Comparison of ENCODE assay signal across 1 cellular context in the genomic region with DNA sequence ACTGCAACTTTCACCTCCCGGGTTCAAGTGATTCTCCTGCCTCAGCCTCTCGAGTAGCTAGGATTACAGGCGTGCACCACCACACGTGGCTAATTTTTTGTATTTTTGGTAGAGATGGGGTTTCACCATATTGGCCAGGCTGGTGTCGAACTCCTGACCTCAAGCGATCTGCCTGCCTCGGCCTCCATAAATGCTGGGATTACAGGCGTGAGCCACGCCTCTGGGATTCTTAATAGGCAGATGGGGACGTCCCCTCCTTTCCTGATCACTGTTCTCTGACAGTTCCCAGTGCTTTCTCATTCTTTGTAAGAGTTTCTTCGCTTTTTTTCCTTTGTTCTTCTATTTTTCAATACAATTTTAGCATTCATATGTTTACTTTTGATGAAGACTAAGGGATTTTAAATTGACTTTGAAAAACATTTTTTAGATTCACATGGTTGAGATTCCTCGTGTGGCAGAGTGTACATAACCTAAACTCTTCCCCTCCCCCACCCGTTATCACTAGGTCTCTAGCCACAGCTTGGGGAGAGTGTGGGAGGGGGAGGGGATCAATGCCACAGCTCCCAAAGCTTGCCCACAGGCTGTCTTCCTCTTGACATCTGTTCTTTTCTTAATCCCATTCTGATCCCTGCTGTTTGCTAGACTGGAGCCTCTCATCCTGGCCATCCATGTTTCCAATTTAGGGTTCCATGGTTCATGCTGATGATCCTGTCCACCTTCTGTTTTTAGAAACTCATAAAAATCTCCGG.
TF ChIP-seq lines count a peak whose summit lies in the region.

No MANE protein-coding gene starts in this region.

TF ChIP-seq in K562, 482 proteins besides CTCF, POLR2A, EP300 and RAD21 (continued from another document):
- TF ChIP-seq, protein P1, sequence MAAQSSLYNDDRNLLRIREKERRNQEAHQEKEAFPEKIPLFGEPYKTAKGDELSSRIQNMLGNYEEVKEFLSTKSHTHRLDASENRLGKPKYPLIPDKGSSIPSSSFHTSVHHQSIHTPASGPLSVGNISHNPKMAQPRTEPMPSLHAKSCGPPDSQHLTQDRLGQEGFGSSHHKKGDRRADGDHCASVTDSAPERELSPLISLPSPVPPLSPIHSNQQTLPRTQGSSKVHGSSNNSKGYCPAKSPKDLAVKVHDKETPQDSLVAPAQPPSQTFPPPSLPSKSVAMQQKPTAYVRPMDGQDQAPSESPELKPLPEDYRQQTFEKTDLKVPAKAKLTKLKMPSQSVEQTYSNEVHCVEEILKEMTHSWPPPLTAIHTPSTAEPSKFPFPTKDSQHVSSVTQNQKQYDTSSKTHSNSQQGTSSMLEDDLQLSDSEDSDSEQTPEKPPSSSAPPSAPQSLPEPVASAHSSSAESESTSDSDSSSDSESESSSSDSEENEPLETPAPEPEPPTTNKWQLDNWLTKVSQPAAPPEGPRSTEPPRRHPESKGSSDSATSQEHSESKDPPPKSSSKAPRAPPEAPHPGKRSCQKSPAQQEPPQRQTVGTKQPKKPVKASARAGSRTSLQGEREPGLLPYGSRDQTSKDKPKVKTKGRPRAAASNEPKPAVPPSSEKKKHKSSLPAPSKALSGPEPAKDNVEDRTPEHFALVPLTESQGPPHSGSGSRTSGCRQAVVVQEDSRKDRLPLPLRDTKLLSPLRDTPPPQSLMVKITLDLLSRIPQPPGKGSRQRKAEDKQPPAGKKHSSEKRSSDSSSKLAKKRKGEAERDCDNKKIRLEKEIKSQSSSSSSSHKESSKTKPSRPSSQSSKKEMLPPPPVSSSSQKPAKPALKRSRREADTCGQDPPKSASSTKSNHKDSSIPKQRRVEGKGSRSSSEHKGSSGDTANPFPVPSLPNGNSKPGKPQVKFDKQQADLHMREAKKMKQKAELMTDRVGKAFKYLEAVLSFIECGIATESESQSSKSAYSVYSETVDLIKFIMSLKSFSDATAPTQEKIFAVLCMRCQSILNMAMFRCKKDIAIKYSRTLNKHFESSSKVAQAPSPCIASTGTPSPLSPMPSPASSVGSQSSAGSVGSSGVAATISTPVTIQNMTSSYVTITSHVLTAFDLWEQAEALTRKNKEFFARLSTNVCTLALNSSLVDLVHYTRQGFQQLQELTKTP (IDR thresholded peaks at IDR 0.05; ENCODE audit: low read depth in 1 of 2, partially characterized antibody in 2 of 2): peak in 1 of 2 experiments; percentile 26
- TF ChIP-seq ARID1B (IDR thresholded peaks at IDR 0.05): peak; percentile 78
- TF ChIP-seq RCOR1 (IDR thresholded peaks at IDR 0.05; ENCODE audit: borderline replicate concordance in 1 of 2, low read depth in 2 of 2, low read length in 2 of 2): peak in 1 of 2 experiments; percentile 74; a peak in 1 of 4 replicates
- TF ChIP-seq DPF2 (IDR thresholded peaks at IDR 0.05): peak; percentile 71
- TF ChIP-seq ZNF23 (CRISPR knock-in tag; IDR thresholded peaks at IDR 0.05): no peak
- TF ChIP-seq, protein P2, sequence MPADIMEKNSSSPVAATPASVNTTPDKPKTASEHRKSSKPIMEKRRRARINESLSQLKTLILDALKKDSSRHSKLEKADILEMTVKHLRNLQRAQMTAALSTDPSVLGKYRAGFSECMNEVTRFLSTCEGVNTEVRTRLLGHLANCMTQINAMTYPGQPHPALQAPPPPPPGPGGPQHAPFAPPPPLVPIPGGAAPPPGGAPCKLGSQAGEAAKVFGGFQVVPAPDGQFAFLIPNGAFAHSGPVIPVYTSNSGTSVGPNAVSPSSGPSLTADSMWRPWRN (IDR thresholded peaks at IDR 0.05; ENCODE audit: low read depth): peak; percentile 64; the same call in 1 of the 2 replicates
- TF ChIP-seq FUS (optimal IDR thresholded peaks at IDR 0.05; ENCODE audit: low read depth, low read length): no peak
- TF ChIP-seq, protein P3, sequence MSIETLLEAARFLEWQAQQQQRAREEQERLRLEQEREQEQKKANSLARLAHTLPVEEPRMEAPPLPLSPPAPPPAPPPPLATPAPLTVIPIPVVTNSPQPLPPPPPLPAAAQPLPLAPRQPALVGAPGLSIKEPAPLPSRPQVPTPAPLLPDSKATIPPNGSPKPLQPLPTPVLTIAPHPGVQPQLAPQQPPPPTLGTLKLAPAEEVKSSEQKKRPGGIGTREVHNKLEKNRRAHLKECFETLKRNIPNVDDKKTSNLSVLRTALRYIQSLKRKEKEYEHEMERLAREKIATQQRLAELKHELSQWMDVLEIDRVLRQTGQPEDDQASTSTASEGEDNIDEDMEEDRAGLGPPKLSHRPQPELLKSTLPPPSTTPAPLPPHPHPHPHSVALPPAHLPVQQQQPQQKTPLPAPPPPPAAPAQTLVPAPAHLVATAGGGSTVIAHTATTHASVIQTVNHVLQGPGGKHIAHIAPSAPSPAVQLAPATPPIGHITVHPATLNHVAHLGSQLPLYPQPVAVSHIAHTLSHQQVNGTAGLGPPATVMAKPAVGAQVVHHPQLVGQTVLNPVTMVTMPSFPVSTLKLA (conservative IDR thresholded peaks at IDR 0.05): peak in 1 of 2 experiments; percentile 56; a peak in 2 of 4 replicates
- TF ChIP-seq, protein P4, sequence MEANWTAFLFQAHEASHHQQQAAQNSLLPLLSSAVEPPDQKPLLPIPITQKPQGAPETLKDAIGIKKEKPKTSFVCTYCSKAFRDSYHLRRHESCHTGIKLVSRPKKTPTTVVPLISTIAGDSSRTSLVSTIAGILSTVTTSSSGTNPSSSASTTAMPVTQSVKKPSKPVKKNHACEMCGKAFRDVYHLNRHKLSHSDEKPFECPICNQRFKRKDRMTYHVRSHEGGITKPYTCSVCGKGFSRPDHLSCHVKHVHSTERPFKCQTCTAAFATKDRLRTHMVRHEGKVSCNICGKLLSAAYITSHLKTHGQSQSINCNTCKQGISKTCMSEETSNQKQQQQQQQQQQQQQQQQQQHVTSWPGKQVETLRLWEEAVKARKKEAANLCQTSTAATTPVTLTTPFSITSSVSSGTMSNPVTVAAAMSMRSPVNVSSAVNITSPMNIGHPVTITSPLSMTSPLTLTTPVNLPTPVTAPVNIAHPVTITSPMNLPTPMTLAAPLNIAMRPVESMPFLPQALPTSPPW (CRISPR knock-in tag; IDR thresholded peaks at IDR 0.05): peak; percentile 56
- TF ChIP-seq CXXC5 (CRISPR knock-in tag; IDR thresholded peaks at IDR 0.05): 0 out of 2 replicates have a peak, but pooled peaks have one; percentile 20
- peak; percentile 72; the same call in 1 of the 2 replicates for TF ChIP-seq MEF2D (tag; conservative IDR thresholded peaks at IDR 0.05; ENCODE audit: low read depth)
- TF ChIP-seq KDM1A (IDR thresholded peaks at IDR 0.05): peak in 1 of 2 experiments; percentile 66; a peak in 3 of 4 replicates
- TF ChIP-seq TCF3 (CRISPR knock-in tag; IDR thresholded peaks at IDR 0.05): peak; percentile 38
- TF ChIP-seq CAMTA2 (CRISPR knock-in tag; conservative IDR thresholded peaks at IDR 0.05): no peak
- 0 out of 2 replicates have a peak, but pooled peaks have one; percentile 29 for TF ChIP-seq MYC (IDR thresholded peaks at IDR 0.05; ENCODE audit: low read depth, low read length)
- no peak for TF ChIP-seq MYC (CRISPR knock-in tag; IDR thresholded peaks at IDR 0.05; ENCODE audit: borderline replicate concordance, low read depth)
- peak; percentile 51; the same call in 1 of the 2 replicates for TF ChIP-seq SMARCA4 (IDR thresholded peaks at IDR 0.05)
- no peak for TF ChIP-seq RBM25 (IDR thresholded peaks at IDR 0.05; ENCODE audit: low read depth, low read length, severe bottlenecking)
- TF ChIP-seq MTA1 (IDR thresholded peaks at IDR 0.05; ENCODE audit: borderline replicate concordance): peak; percentile 61; the same call in 1 of the 2 replicates
- TF ChIP-seq CHD2 (IDR thresholded peaks at IDR 0.05; ENCODE audit: low read depth, low read length): peak; percentile 42; the same call in 1 of the 2 replicates
- 0 out of 2 replicates have a peak, but pooled peaks have one; percentile 35 for TF ChIP-seq L3MBTL2 (IDR thresholded peaks at IDR 0.05)
- TF ChIP-seq CBFA2T3 (IDR thresholded peaks at IDR 0.05): peak; percentile 81
- peak; percentile 77 to 79; a peak in 3 of 4 replicates for TF ChIP-seq TRIM24 (IDR thresholded peaks at IDR 0.05)
- TF ChIP-seq, protein P5, sequence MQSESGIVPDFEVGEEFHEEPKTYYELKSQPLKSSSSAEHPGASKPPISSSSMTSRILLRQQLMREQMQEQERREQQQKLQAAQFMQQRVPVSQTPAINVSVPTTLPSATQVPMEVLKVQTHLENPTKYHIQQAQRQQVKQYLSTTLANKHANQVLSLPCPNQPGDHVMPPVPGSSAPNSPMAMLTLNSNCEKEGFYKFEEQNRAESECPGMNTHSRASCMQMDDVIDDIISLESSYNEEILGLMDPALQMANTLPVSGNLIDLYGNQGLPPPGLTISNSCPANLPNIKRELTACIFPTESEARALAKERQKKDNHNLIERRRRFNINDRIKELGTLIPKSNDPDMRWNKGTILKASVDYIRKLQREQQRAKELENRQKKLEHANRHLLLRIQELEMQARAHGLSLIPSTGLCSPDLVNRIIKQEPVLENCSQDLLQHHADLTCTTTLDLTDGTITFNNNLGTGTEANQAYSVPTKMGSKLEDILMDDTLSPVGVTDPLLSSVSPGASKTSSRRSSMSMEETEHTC (IDR thresholded peaks at IDR 0.05): no peak
- TF ChIP-seq ZEB2 (IDR thresholded peaks at IDR 0.05): 0 out of 2 replicates have a peak, but pooled peaks have one; percentile 27
- TF ChIP-seq NBN (IDR thresholded peaks at IDR 0.05; ENCODE audit: low read depth): 0 out of 2 replicates have a peak, but pooled peaks have one; percentile 39
- TF ChIP-seq ILF3 (IDR thresholded peaks at IDR 0.05; ENCODE audit: borderline replicate concordance): no peak
- no peak for TF ChIP-seq PRPF4 (IDR thresholded peaks at IDR 0.05; ENCODE audit: insufficient read depth, low read depth, low read length, poor library complexity, severe bottlenecking)
- peak; percentile 47 for TF ChIP-seq TAL1 (IDR thresholded peaks at IDR 0.05)
- 0 out of 4 replicates have a peak, but pooled peaks of 1 of the 2 experiments have one; percentile 38 for TF ChIP-seq HDAC1 (IDR thresholded peaks at IDR 0.05)
- 0 out of 2 replicates have a peak, but pooled peaks have one; percentile 33 for TF ChIP-seq CTBP1 (IDR thresholded peaks at IDR 0.05; ENCODE audit: borderline replicate concordance)
- 0 out of 2 replicates have a peak, but pooled peaks have one; percentile 16 for TF ChIP-seq ATF7 (IDR thresholded peaks at IDR 0.05)
- TF ChIP-seq, protein P6, sequence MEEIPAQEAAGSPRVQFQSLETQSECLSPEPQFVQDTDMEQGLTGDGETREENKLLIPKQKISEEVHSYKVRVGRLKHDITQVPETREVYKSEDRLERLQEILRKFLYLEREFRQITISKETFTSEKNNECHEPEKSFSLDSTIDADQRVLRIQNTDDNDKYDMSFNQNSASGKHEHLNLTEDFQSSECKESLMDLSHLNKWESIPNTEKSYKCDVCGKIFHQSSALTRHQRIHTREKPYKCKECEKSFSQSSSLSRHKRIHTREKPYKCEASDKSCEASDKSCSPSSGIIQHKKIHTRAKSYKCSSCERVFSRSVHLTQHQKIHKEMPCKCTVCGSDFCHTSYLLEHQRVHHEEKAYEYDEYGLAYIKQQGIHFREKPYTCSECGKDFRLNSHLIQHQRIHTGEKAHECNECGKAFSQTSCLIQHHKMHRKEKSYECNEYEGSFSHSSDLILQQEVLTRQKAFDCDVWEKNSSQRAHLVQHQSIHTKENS (CRISPR knock-in tag; IDR thresholded peaks at IDR 0.05): no peak
- TF ChIP-seq MTA3 (IDR thresholded peaks at IDR 0.05; ENCODE audit: borderline replicate concordance): 0 out of 2 replicates have a peak, but pooled peaks have one; percentile 54
- TF ChIP-seq, protein P7, sequence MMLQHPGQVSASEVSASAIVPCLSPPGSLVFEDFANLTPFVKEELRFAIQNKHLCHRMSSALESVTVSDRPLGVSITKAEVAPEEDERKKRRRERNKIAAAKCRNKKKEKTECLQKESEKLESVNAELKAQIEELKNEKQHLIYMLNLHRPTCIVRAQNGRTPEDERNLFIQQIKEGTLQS (IDR thresholded peaks at IDR 0.05): 0 out of 2 replicates have a peak, but pooled peaks have one; percentile 38
- TF ChIP-seq, protein P7 (CRISPR knock-in tag; conservative IDR thresholded peaks at IDR 0.05): no peak
- TF ChIP-seq TEAD4 (IDR thresholded peaks at IDR 0.05; ENCODE audit: low read length): peak; percentile 54
- no peak for TF ChIP-seq TEAD4 (CRISPR knock-in tag; IDR thresholded peaks at IDR 0.05; ENCODE audit: borderline replicate concordance)
- no peak for TF ChIP-seq GTF2A2 (tag; IDR thresholded peaks at IDR 0.05)
- peak in 1 of 2 experiments; percentile 38; a peak in 1 of 4 replicates for TF ChIP-seq TBL1XR1 (IDR thresholded peaks at IDR 0.05; ENCODE audit: low read length in 2 of 2)
- 0 out of 2 replicates have a peak, but pooled peaks have one; percentile 24 for TF ChIP-seq ZNF766 (CRISPR knock-in tag; conservative IDR thresholded peaks at IDR 0.05)
- TF ChIP-seq SOX6 (IDR thresholded peaks at IDR 0.05): peak; percentile 69; the same call in 1 of the 2 replicates
- TF ChIP-seq PYGO2 (tag; IDR thresholded peaks at IDR 0.05): no peak
- TF ChIP-seq FOS (IDR thresholded peaks at IDR 0.05; ENCODE audit: extremely low read depth, insufficient read length): no peak
- peak; percentile 75; the same call in 1 of the 2 replicates for TF ChIP-seq RNF2 (IDR thresholded peaks at IDR 0.05)
- 0 out of 4 replicates have a peak, but pooled peaks of 1 of the 2 experiments have one; percentile 24 for TF ChIP-seq MAZ (CRISPR knock-in tag; conservative IDR thresholded peaks at IDR 0.05 in 1 of 2, IDR thresholded peaks at IDR 0.05 in 1 of 2)
- TF ChIP-seq GATAD2B (IDR thresholded peaks at IDR 0.05; ENCODE audit: borderline replicate concordance): no peak; the same call in 1 of the 2 replicates
- TF ChIP-seq SMARCE1 (IDR thresholded peaks at IDR 0.05): 0 out of 2 replicates have a peak, but pooled peaks have one; percentile 62
- TF ChIP-seq RBBP5 (IDR thresholded peaks at IDR 0.05; ENCODE audit: borderline replicate concordance, insufficient read depth, low read length, poor library complexity, severe bottlenecking): no peak
